ENCODE assay signal across 26 cellular contexts in the genomic region with DNA sequence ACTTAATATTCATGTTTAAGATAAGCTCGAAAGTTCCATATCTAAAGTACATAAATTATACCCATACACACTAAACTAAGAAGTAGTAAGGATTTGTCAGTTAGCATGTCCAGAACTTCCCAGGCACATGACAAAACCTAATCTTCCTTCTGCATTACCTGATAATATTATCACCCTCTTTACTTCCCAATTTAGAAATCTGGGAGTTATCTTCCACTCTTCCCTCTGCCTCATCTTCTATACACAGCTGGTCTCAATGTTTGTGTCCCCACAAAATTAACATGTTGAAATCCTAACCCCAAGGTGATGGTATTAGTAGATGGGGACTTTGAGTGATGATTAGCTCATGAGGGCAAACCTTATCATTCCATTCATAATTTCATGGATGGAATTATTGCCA.
"Had no signal": no experiment of that assay in that cellular context is flagged by ENCODE, and none has a peak within 500 bp of the region (broad histone marks: within the 10 kb centered on the region; RNA-seq: fewer than 3 reads in every experiment).

No MANE protein-coding gene starts in this region.

- H3K27me3 Mint-ChIP-seq: activated naive CD8-positive, alpha-beta T cell; activated T-cell treated with anti-CD3 and anti-CD28 coated beads, Interleukin-2, amount 50 U/mL, for 24 hours had no signal

- H3K9me3 Mint-ChIP-seq: activated naive CD4-positive, alpha-beta T cell treated with anti-CD3 and anti-CD28 coated beads for 36 hours; activated T-cell treated with anti-CD3 and anti-CD28 coated beads, Interleukin-2, amount 50 U/mL, for 24 hours had no signal

- H3K27ac Mint-ChIP-seq: activated CD8-positive, alpha-beta T cell treated with anti-CD3 and anti-CD28 coated beads, Interleukin-2, amount 10 ng/mL, durations not matched to agents 7 days and 5 days; activated naive CD4-positive, alpha-beta T cell treated with anti-CD3 and anti-CD28 coated beads for 36 hours; activated naive CD8-positive, alpha-beta T cell; activated T-cell treated with anti-CD3 and anti-CD28 coated beads, Interleukin-2, amount 50 U/mL, for 24 hours had no signal

- DNase-seq: activated CD4-positive, alpha-beta T cell treated with anti-CD3 and anti-CD28 coated beads for 48 hours; activated CD4-positive, alpha-beta T cell treated with anti-CD3 and anti-CD28 coated beads, Interleukin-2, amount 50 U/mL, for 4 hours; activated CD8-positive, alpha-beta memory T cell treated with anti-CD3 and anti-CD28 coated beads, Interleukin-2, amount 50 U/mL, for 48 hours; activated CD8-positive, alpha-beta T cell treated with anti-CD3 and anti-CD28 coated beads, Interleukin-2, amount 10 ng/mL, durations not matched to agents 7 days and 5 days; activated gamma-delta T cell; activated naive CD4-positive, alpha-beta T cell treated with anti-CD3 and anti-CD28 coated beads for 36 hours; activated T-cell treated with anti-CD3 and anti-CD28 coated beads, Interleukin-2, amount 50 U/mL, for 24 hours; amygdala; brain microvascular endothelial cell; MG63; NCI-H1092 treated with DMSO at 0.1 percent for 48 hours; NCI-H1417 treated with DMSO at 0.1 percent for 48 hours; NCI-H1694; NCI-H2029; NCI-H2107; NCI-H2171 treated with DMSO at 0.1 percent for 48 hours; NCI-H226; NCI-H510A; NCI-H526 treated with DMSO at 0.1 percent for 48 hours; NCI-H82; Peyer's patch; SHP77 treated with DMSO at 0.1 percent for 48 hours; T-helper 2 cell; T1000 had no signal

- H3K4me3 ChIP-seq: cardiac muscle cell, MG63, Peyer's patch had no signal

- H3K27ac ChIP-seq: brain microvascular endothelial cell, cardiac muscle cell, Peyer's patch had no signal

- H3K4me3 Mint-ChIP-seq: activated CD8-positive, alpha-beta T cell treated with anti-CD3 and anti-CD28 coated beads, Interleukin-2, amount 10 ng/mL, durations not matched to agents 7 days and 5 days; activated naive CD4-positive, alpha-beta T cell treated with anti-CD3 and anti-CD28 coated beads for 36 hours; activated naive CD8-positive, alpha-beta T cell; activated T-cell treated with anti-CD3 and anti-CD28 coated beads, Interleukin-2, amount 50 U/mL, for 24 hours had no signal

- H3K27me3 ChIP-seq: brain microvascular endothelial cell, cardiac muscle cell, MG63, Peyer's patch had no signal
